ENCODE assay signal across 7 cellular contexts in genomic region chrX:70359458-70359857, GRCh38.
"Had no signal": no experiment of that assay in that cellular context is flagged by ENCODE, and none has a peak within 500 bp of the region (broad histone marks: within the 10 kb centered on the region; RNA-seq: fewer than 3 reads in every experiment).

No MANE protein-coding gene starts in this region.

- ATAC-seq: HepG2 had no signal

- H3K27ac ChIP-seq: HL-60, KMS-11 had no signal

- H3K9ac ChIP-seq: KMS-11 had no signal

- H3K4me2 ChIP-seq: KMS-11 had no signal

- DNase-seq: Karpas-422, KBM-7, KG1 had no signal

- FAIRE-seq: HepG2, HTR-8/SVneo had no signal
